Comparison of ENCODE assay signal across 9 cellular contexts in the genomic region with DNA sequence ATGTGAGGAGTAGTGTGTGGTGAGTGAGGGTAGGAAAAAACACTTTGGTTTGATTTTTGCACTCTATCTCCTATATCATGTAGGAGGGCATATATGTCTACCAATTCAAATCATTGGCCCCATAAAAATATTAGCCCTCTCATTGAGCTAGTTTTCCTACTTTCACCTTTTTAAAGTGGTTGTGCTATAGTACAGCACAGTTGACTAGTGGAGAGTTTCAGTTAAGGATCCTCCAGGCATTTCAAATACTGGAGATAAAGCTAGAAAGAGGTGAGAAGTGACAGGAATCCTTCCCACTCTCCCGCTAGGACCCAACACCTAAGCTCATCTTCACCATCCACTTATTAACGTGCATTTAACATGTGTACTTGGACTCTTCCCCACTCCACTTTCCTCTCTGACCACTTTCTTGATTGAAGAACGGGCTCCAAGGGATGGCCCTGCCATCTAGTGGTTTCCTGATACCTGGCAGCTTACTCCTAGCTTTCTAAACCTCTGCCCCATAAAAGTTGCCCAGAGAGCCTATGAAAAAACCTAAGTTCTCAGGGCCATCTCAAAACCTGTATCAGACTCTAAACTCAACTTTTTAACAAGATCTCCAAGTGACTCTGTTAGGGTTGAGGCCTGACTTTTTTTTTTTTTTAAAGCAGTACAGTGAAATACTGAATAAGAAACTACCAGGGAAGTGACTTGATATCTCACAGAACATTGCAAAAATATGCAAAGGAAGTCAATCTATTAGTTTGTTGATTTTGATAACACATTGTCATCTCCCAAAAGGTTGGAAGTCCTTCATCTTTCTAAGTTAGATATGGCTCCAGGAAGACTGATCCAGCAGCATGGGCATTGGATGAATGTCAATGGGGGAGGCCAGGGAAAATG. TPM values are rescaled to one million over a fixed set of nuclear protein-coding genes. Genes with fewer than 3 reads are reported as not detected.
A peak's percentile ranks its signal among the peaks of the same experiment; 100 is the strongest.
DNase-seq lines count a peak whose midpoint lies in the region; ATAC-seq and TF ChIP-seq lines count a peak whose summit lies in the region.
"Had no signal": no experiment of that assay in that cellular context is flagged by ENCODE, and none has a peak within 500 bp of the region (broad histone marks: within the 10 kb centered on the region; RNA-seq: fewer than 3 reads in every experiment).

No MANE protein-coding gene starts in this region.

- peak overlapping the region in 1 of 7 donors; percentile 15 for H3K27ac Mint-ChIP-seq in CD14-positive monocyte

- H3K36me3 Mint-ChIP-seq in CD14-positive monocyte, result no peaks in the 10 kb centered on the region

- H4K20me1 ChIP-seq in smooth muscle cell (ENCODE audit: low read depth), result no peaks in the 10 kb centered on the region

- H3K4me3 Mint-ChIP-seq in CD14-positive monocyte, result no peak overlapping the region

- TF ChIP-seq CTCF in CD14-positive monocyte (IDR thresholded peaks at IDR 0.05), result peak; percentile 80
- TF ChIP-seq CTCF in smooth muscle cell (IDR thresholded peaks at IDR 0.05; ENCODE audit: borderline replicate concordance, insufficient read depth, poor library complexity, severe bottlenecking), result peak; percentile 82

- no peak overlapping the region for H3K9ac ChIP-seq in smooth muscle cell (ENCODE audit: low read depth)

- no peaks in the 10 kb centered on the region for H3K36me3 ChIP-seq in smooth muscle cell (ENCODE audit: low read depth)

- H3K4me1 ChIP-seq in right cardiac atrium (ENCODE audit: control insufficient read depth, insufficient read depth, low read length) (no peaks in the 10 kb centered on the region), smooth muscle cell (ENCODE audit: low read depth) (peaks cover 6% of the 10 kb centered on the region)

- H3K4me3 ChIP-seq in right cardiac atrium (ENCODE audit: low read length), result no peak overlapping the region
- H3K4me3 ChIP-seq in smooth muscle cell, result no peak overlapping the region
- H3K4me3 ChIP-seq: skin epidermis had no signal

- H3K27me3 ChIP-seq in right cardiac atrium (ENCODE audit: control insufficient read depth, insufficient read depth) (no peaks in the 10 kb centered on the region), smooth muscle cell (ENCODE audit: low read depth) (no peaks in the 10 kb centered on the region)

- H3K27ac ChIP-seq in right cardiac atrium (ENCODE audit: low read length) (no peak overlapping the region), smooth muscle cell (ENCODE audit: low read depth) (no peak overlapping the region)
- H3K27ac ChIP-seq: skin epidermis had no signal

- intact Hi-C loops in CD14-positive monocyte (cut with micrococcal nuclease) (loop anchor here (5.0 to 10.0 kb wide), 2 partner anchors 82 to 124 kb away; no protein-coding TSS in a partner anchor), right cardiac atrium (cut with DNase I) (loop anchor here (5.0 to 10.0 kb wide), 6 partner anchors 119 to 742 kb away; no protein-coding TSS in a partner anchor)

- H3K27me3 Mint-ChIP-seq in CD14-positive monocyte (ENCODE audit: low read depth in 3 of 3), result peaks cover 0 to 4% (median 0%) of the 10 kb centered on the region in 3 donors

- H3K4me2 ChIP-seq in smooth muscle cell, result no peak overlapping the region

- H3K9me3 ChIP-seq in right cardiac atrium (ENCODE audit: control insufficient read depth, low read length), result no peaks in the 10 kb centered on the region
- H3K9me3 ChIP-seq in smooth muscle cell (replicated peaks; ENCODE audit: low read depth), result no peaks in the 10 kb centered on the region

- no peak overlapping the region for H2AFZ ChIP-seq in smooth muscle cell (ENCODE audit: low read depth)

- peaks cover 19% of the 10 kb centered on the region for H3K4me1 Mint-ChIP-seq in CD14-positive monocyte

- WGBS in right cardiac atrium, result 6% methylated on average over 3 of the region's 3 CpGs
- WGBS in smooth muscle cell (ENCODE audit: low lambda C conversion rate), result 9% methylated on average over 3 of the region's 3 CpGs

- H3K79me2 ChIP-seq in smooth muscle cell (ENCODE audit: low read depth), result no peaks in the 10 kb centered on the region

- DNase-seq in CD14-positive monocyte (ENCODE audit: low spot score) (no peak), NCI-H510A (lab: John Stamatoyannopoulos, UW) (peak; percentile 11), amygdala (lab: John Stamatoyannopoulos, UW) (peak in 44 of 56 donors; percentile 2 to 68 (median 27)), right cardiac atrium (peak in 2 of 3 donors; percentile 19 to 64), smooth muscle cell (lab: John Stamatoyannopoulos, UW; ENCODE audit: unreplicated experiment) (no peak), GM19238 (ENCODE audit: insufficient read length, low spot score) (no peak)

- ATAC-seq in GM18519 (IDR thresholded peaks at IDR 0.05; ENCODE audit: low FRiP score, unreplicated experiment), result peak; percentile 26
- peak; percentile 31 for ATAC-seq in HG03175 (IDR thresholded peaks at IDR 0.05; ENCODE audit: unreplicated experiment)
- ATAC-seq in right cardiac atrium, result peak; percentile 85 to 92

- H3K9me3 Mint-ChIP-seq in CD14-positive monocyte, result peaks cover 0 to 2% (median 0%) of the 10 kb centered on the region in 7 donors

- no peaks in the 10 kb centered on the region for H3F3A ChIP-seq in smooth muscle cell (ENCODE audit: low read depth)

RNA-seq across cellular contexts. Expression of a gene that starts 17.9 kb away (rescaled TPM):
- polyA plus RNA-seq in CD14-positive monocyte, result under 1 TPM in 1 of 2 donors, not detected in 1; 0.24 TPM
- 1 to 10 TPM in 1 of 4 donors, under 1 TPM in 3; 0.24 to 1.0 (median 0.38) TPM for total RNA-seq in right cardiac atrium
- polyA plus RNA-seq in right cardiac atrium, result 0.29 TPM
- total RNA-seq in smooth muscle cell, result 0.09 and 1.9 TPM in 2 replicates
- 0.35 TPM in 1 of 2 replicates, not detected in the other for polyA plus RNA-seq in smooth muscle cell

Comparison
In these comparisons a context has a peak if more than half of its experiments do, and no peak if none do; other contexts are left out.
1. DNase-seq: peak in NCI-H510A (single experiment), amygdala (44 of 56) and right cardiac atrium (2 of 3); none in CD14-positive monocyte (single experiment), smooth muscle cell (single experiment) and GM19238 (single experiment).
2. ATAC-seq: peak in every context shown above with its lines; median percentile 88 in right cardiac atrium; 31 in HG03175; 26 in GM18519.